In the genomic region with DNA sequence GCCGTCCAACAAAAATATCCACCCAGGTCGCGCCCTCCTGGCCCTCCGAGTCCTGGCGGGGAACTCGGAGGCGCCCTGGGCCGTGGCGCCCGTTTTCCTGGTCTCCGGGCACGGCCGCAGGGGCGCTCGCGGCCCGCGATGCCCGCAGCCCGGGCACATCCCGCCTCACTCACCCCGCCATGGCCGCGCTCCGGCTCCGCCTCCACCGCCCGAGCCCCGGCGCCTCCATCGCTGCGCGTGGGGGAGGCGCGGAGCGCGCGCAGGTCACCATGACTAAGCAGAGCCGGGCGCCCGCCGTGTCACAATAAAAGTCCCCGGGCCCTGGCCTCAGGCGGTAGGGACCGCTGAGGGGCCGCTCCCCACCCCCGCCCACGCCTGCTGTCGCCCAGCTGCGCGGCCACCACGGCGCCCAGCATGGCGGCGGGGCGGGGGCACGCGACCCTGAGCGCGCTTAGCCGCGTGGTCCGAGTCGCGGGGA, we compare ENCODE assay signal across 1 cellular context.
TF ChIP-seq lines count a peak whose summit lies in the region.

No MANE protein-coding gene starts in this region.

TF ChIP-seq in HepG2, 621 proteins besides CTCF, POLR2A, EP300 and RAD21 (continued from another document and continues in another):
- TF ChIP-seq, protein P1, sequence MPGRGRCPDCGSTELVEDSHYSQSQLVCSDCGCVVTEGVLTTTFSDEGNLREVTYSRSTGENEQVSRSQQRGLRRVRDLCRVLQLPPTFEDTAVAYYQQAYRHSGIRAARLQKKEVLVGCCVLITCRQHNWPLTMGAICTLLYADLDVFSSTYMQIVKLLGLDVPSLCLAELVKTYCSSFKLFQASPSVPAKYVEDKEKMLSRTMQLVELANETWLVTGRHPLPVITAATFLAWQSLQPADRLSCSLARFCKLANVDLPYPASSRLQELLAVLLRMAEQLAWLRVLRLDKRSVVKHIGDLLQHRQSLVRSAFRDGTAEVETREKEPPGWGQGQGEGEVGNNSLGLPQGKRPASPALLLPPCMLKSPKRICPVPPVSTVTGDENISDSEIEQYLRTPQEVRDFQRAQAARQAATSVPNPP (CRISPR knock-in tag; IDR thresholded peaks at IDR 0.05) = no peak; the same call in 1 of the 2 replicates
- TF ChIP-seq ZNF652 (CRISPR knock-in tag; IDR thresholded peaks at IDR 0.05; ENCODE audit: borderline replicate concordance, low read depth) = no peak
- TF ChIP-seq, protein P2, sequence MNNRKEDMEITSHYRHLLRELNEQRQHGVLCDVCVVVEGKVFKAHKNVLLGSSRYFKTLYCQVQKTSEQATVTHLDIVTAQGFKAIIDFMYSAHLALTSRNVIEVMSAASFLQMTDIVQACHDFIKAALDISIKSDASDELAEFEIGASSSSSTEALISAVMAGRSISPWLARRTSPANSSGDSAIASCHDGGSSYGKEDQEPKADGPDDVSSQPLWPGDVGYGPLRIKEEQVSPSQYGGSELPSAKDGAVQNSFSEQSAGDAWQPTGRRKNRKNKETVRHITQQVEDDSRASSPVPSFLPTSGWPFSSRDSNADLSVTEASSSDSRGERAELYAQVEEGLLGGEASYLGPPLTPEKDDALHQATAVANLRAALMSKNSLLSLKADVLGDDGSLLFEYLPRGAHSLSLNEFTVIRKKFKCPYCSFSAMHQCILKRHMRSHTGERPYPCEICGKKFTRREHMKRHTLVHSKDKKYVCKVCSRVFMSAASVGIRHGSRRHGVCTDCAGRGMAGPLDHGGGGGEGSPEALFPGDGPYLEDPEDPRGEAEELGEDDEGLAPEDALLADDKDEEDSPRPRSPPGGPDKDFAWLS (CRISPR knock-in tag; IDR thresholded peaks at IDR 0.05; ENCODE audit: borderline replicate concordance) = 0 out of 2 replicates have a peak, but pooled peaks have one; percentile 50
- TF ChIP-seq CHD4 (IDR thresholded peaks at IDR 0.05; ENCODE audit: borderline replicate concordance, low read length) = no peak
- no peak for TF ChIP-seq GTF2F1 (IDR thresholded peaks at IDR 0.05; ENCODE audit: low read length)
- peak; percentile 80 for TF ChIP-seq ZNF607 (CRISPR knock-in tag; IDR thresholded peaks at IDR 0.05; ENCODE audit: borderline replicate concordance)
- TF ChIP-seq, protein P3, sequence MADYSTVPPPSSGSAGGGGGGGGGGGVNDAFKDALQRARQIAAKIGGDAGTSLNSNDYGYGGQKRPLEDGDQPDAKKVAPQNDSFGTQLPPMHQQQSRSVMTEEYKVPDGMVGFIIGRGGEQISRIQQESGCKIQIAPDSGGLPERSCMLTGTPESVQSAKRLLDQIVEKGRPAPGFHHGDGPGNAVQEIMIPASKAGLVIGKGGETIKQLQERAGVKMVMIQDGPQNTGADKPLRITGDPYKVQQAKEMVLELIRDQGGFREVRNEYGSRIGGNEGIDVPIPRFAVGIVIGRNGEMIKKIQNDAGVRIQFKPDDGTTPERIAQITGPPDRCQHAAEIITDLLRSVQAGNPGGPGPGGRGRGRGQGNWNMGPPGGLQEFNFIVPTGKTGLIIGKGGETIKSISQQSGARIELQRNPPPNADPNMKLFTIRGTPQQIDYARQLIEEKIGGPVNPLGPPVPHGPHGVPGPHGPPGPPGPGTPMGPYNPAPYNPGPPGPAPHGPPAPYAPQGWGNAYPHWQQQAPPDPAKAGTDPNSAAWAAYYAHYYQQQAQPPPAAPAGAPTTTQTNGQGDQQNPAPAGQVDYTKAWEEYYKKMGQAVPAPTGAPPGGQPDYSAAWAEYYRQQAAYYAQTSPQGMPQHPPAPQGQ (CRISPR knock-in tag; IDR thresholded peaks at IDR 0.05; ENCODE audit: borderline replicate concordance) = no peak
- TF ChIP-seq, protein P4, sequence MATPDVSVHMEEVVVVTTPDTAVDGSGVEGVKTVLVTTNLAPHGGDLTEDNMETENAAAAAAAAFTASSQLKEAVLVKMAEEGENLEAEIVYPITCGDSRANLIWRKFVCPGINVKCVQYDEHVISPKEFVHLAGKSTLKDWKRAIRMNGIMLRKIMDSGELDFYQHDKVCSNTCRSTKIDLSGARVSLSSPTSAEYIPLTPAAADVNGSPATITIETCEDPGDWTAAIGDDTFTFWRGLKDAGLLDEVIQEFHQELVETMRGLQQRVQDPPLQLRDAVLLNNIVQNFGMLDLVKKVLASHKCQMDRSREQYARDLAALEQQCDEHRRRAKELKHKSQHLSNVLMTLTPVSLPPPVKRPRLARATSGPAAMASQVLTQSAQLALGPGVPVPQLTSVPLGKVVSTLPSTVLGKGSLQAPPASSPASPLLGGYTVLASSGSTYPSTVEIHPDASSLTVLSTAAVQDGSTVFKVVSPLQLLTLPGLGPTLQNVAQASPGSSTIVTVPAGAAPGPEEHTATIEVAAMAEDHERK (CRISPR knock-in tag; IDR thresholded peaks at IDR 0.05; ENCODE audit: low read depth) = peak; percentile 66; the same call in 1 of the 2 replicates
- peak; percentile 39; the same call in 1 of the 2 replicates for TF ChIP-seq ZNF101 (CRISPR knock-in tag; IDR thresholded peaks at IDR 0.05; ENCODE audit: borderline replicate concordance, low read depth)
- TF ChIP-seq NFKB2 (CRISPR knock-in tag; IDR thresholded peaks at IDR 0.05; ENCODE audit: borderline replicate concordance) = no peak
- TF ChIP-seq BCL6 (CRISPR knock-in tag; IDR thresholded peaks at IDR 0.05) = no peak; the same call in 1 of the 2 replicates
- TF ChIP-seq, protein P5, sequence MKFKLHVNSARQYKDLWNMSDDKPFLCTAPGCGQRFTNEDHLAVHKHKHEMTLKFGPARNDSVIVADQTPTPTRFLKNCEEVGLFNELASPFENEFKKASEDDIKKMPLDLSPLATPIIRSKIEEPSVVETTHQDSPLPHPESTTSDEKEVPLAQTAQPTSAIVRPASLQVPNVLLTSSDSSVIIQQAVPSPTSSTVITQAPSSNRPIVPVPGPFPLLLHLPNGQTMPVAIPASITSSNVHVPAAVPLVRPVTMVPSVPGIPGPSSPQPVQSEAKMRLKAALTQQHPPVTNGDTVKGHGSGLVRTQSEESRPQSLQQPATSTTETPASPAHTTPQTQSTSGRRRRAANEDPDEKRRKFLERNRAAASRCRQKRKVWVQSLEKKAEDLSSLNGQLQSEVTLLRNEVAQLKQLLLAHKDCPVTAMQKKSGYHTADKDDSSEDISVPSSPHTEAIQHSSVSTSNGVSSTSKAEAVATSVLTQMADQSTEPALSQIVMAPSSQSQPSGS (CRISPR knock-in tag; IDR thresholded peaks at IDR 0.05) = no peak; the same call in 1 of the 2 replicates
- TF ChIP-seq, protein P6, sequence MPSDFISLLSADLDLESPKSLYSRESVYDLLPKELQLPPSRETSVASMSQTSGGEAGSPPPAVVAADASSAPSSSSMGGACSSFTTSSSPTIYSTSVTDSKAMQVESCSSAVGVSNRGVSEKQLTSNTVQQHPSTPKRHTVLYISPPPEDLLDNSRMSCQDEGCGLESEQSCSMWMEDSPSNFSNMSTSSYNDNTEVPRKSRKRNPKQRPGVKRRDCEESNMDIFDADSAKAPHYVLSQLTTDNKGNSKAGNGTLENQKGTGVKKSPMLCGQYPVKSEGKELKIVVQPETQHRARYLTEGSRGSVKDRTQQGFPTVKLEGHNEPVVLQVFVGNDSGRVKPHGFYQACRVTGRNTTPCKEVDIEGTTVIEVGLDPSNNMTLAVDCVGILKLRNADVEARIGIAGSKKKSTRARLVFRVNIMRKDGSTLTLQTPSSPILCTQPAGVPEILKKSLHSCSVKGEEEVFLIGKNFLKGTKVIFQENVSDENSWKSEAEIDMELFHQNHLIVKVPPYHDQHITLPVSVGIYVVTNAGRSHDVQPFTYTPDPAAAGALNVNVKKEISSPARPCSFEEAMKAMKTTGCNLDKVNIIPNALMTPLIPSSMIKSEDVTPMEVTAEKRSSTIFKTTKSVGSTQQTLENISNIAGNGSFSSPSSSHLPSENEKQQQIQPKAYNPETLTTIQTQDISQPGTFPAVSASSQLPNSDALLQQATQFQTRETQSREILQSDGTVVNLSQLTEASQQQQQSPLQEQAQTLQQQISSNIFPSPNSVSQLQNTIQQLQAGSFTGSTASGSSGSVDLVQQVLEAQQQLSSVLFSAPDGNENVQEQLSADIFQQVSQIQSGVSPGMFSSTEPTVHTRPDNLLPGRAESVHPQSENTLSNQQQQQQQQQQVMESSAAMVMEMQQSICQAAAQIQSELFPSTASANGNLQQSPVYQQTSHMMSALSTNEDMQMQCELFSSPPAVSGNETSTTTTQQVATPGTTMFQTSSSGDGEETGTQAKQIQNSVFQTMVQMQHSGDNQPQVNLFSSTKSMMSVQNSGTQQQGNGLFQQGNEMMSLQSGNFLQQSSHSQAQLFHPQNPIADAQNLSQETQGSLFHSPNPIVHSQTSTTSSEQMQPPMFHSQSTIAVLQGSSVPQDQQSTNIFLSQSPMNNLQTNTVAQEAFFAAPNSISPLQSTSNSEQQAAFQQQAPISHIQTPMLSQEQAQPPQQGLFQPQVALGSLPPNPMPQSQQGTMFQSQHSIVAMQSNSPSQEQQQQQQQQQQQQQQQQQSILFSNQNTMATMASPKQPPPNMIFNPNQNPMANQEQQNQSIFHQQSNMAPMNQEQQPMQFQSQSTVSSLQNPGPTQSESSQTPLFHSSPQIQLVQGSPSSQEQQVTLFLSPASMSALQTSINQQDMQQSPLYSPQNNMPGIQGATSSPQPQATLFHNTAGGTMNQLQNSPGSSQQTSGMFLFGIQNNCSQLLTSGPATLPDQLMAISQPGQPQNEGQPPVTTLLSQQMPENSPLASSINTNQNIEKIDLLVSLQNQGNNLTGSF (CRISPR knock-in tag; IDR thresholded peaks at IDR 0.05) = no peak; the same call in 1 of the 2 replicates
- TF ChIP-seq NR2F2 (IDR thresholded peaks at IDR 0.05; ENCODE audit: borderline replicate concordance, low read depth) = peak; percentile 20; the same call in 1 of the 2 replicates
- no peak for TF ChIP-seq TOE1 (CRISPR knock-in tag; IDR thresholded peaks at IDR 0.05)
- no peak; the same call in 1 of the 2 replicates for TF ChIP-seq ZNF34 (CRISPR knock-in tag; IDR thresholded peaks at IDR 0.05; ENCODE audit: borderline replicate concordance)
- TF ChIP-seq, protein P7, sequence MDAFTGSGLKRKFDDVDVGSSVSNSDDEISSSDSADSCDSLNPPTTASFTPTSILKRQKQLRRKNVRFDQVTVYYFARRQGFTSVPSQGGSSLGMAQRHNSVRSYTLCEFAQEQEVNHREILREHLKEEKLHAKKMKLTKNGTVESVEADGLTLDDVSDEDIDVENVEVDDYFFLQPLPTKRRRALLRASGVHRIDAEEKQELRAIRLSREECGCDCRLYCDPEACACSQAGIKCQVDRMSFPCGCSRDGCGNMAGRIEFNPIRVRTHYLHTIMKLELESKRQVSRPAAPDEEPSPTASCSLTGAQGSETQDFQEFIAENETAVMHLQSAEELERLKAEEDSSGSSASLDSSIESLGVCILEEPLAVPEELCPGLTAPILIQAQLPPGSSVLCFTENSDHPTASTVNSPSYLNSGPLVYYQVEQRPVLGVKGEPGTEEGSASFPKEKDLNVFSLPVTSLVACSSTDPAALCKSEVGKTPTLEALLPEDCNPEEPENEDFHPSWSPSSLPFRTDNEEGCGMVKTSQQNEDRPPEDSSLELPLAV (CRISPR knock-in tag; conservative IDR thresholded peaks at IDR 0.05; ENCODE audit: low read depth) = 0 out of 2 replicates have a peak, but pooled peaks have one; percentile 88
- TF ChIP-seq NR2F6 (IDR thresholded peaks at IDR 0.05) = no peak; the same call in 1 of the 2 replicates
- peak; percentile 15; the same call in 1 of the 2 replicates for TF ChIP-seq NR2F6 (CRISPR knock-in tag; IDR thresholded peaks at IDR 0.05)
- peak; percentile 81 for TF ChIP-seq SP5 (CRISPR knock-in tag; IDR thresholded peaks at IDR 0.05; ENCODE audit: borderline replicate concordance, low read depth)
- TF ChIP-seq, protein P8, sequence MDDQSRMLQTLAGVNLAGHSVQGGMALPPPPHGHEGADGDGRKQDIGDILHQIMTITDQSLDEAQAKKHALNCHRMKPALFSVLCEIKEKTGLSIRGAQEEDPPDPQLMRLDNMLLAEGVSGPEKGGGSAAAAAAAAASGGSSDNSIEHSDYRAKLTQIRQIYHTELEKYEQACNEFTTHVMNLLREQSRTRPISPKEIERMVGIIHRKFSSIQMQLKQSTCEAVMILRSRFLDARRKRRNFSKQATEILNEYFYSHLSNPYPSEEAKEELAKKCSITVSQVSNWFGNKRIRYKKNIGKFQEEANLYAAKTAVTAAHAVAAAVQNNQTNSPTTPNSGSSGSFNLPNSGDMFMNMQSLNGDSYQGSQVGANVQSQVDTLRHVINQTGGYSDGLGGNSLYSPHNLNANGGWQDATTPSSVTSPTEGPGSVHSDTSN (CRISPR knock-in tag; IDR thresholded peaks at IDR 0.05; ENCODE audit: borderline replicate concordance) = no peak
- TF ChIP-seq, protein P9, sequence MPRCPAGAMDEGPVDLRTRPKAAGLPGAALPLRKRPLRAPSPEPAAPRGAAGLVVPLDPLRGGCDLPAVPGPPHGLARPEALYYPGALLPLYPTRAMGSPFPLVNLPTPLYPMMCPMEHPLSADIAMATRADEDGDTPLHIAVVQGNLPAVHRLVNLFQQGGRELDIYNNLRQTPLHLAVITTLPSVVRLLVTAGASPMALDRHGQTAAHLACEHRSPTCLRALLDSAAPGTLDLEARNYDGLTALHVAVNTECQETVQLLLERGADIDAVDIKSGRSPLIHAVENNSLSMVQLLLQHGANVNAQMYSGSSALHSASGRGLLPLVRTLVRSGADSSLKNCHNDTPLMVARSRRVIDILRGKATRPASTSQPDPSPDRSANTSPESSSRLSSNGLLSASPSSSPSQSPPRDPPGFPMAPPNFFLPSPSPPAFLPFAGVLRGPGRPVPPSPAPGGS (CRISPR knock-in tag; IDR thresholded peaks at IDR 0.05) = peak; percentile 67; the same call in 1 of the 2 replicates
- TF ChIP-seq ZNF562 (CRISPR knock-in tag; IDR thresholded peaks at IDR 0.05; ENCODE audit: borderline replicate concordance) = no peak
- TF ChIP-seq ARID2 (CRISPR knock-in tag; IDR thresholded peaks at IDR 0.05; ENCODE audit: borderline replicate concordance) = 0 out of 2 replicates have a peak, but pooled peaks have one; percentile 18
- TF ChIP-seq ZFP90 (CRISPR knock-in tag; IDR thresholded peaks at IDR 0.05; ENCODE audit: borderline replicate concordance) = no peak; the same call in 1 of the 2 replicates
- peak; percentile 54; the same call in 1 of the 2 replicates for TF ChIP-seq RARA (CRISPR knock-in tag; IDR thresholded peaks at IDR 0.05)
- TF ChIP-seq, protein P10, sequence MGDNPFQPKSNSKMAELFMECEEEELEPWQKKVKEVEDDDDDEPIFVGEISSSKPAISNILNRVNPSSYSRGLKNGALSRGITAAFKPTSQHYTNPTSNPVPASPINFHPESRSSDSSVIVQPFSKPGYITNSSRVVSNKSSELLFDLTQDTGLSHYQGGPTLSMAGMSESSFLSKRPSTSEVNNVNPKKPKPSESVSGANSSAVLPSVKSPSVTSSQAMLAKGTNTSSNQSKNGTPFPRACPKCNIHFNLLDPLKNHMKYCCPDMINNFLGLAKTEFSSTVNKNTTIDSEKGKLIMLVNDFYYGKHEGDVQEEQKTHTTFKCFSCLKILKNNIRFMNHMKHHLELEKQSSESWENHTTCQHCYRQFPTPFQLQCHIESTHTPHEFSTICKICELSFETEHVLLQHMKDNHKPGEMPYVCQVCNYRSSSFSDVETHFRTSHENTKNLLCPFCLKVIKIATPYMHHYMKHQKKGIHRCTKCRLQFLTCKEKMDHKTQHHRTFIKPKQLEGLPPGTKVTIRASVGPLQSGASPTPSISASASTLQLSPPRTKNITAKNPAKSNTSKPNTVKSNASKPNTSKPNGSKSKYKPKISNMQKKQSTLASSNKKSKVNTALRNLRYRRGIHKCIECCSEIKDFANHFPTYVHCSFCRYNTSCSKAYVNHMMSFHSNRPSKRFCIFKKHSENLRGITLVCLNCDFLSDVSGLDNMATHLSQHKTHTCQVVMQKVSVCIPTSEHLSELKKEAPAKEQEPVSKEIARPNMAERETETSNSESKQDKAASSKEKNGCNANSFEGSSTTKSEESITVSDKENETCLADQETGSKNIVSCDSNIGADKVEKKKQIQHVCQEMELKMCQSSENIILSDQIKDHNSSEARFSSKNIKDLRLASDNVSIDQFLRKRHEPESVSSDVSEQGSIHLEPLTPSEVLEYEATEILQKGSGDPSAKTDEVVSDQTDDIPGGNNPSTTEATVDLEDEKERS (CRISPR knock-in tag; IDR thresholded peaks at IDR 0.05) = no peak; the same call in 1 of the 2 replicates
- TF ChIP-seq ZMYM4 (CRISPR knock-in tag; IDR thresholded peaks at IDR 0.05) = peak; percentile 48; the same call in 1 of the 2 replicates
- peak; percentile 73; the same call in 1 of the 2 replicates for TF ChIP-seq SPEN (CRISPR knock-in tag; IDR thresholded peaks at IDR 0.05; ENCODE audit: low read depth)
- peak; percentile 51; the same call in 1 of the 2 replicates for TF ChIP-seq ZNF879 (CRISPR knock-in tag; IDR thresholded peaks at IDR 0.05)
- no peak; the same call in 1 of the 2 replicates for TF ChIP-seq BRD4 (CRISPR knock-in tag; IDR thresholded peaks at IDR 0.05)
